20 cellular contexts compared by ENCODE assay signal in genomic region chr17:76914937-76915336, GRCh38. TPM values are rescaled to one million over a fixed set of nuclear protein-coding genes. Genes with fewer than 3 reads are reported as not detected.
"Had no signal": no experiment of that assay in that cellular context is flagged by ENCODE, and none has a peak within 500 bp of the region (broad histone marks: within the 10 kb centered on the region; RNA-seq: fewer than 3 reads in every experiment).

No MANE protein-coding gene starts in this region.

- H3K4me1 ChIP-seq: esophagus muscularis mucosa, suprapubic skin, thyroid gland, uterus had no signal

- ATAC-seq: effector memory CD8-positive, alpha-beta T cell; gastrocnemius medialis; heart right ventricle; left ventricle myocardium superior; naive thymus-derived CD4-positive, alpha-beta T cell; right cardiac atrium; stimulated activated effector memory CD8-positive, alpha-beta T cell treated with anti-CD3 and anti-CD28 coated beads, Interleukin-12 subunit alpha, Interleukin-12 subunit beta, amount 100 ng/mL, for 72 hours; stimulated activated naive CD8-positive, alpha-beta T cell treated with anti-CD3 and anti-CD28 coated beads, Interleukin-15, Interleukin-2, amounts not matched to agents 100 U/mL and 50 U/mL, for 24 hours had no signal

- H3K36me3 ChIP-seq: esophagus muscularis mucosa, gastrocnemius medialis, heart right ventricle, suprapubic skin, thyroid gland, uterus had no signal

- H3K9me3 ChIP-seq: esophagus muscularis mucosa, gastrocnemius medialis, heart right ventricle, suprapubic skin, thyroid gland, uterus had no signal

- DNase-seq: effector memory CD8-positive, alpha-beta T cell; gastrocnemius medialis; heart right ventricle; islet precursor cell; left ventricle myocardium superior; mesendoderm; naive thymus-derived CD4-positive, alpha-beta T cell; nephron progenitor cell; stimulated activated CD4-positive, alpha-beta T cell treated with anti-CD3 and anti-CD28 coated beads, Interleukin-4, amount 100 ng/mL, for 1 hour; stimulated activated CD8-positive, alpha-beta memory T cell treated with anti-CD3 and anti-CD28 coated beads, Interleukin-4, amount 100 ng/mL, for 48 hours; stimulated activated naive CD8-positive, alpha-beta T cell treated with anti-CD3 and anti-CD28 coated beads, Interleukin-15, Interleukin-2, amounts not matched to agents 100 U/mL and 50 U/mL, for 24 hours; thyroid gland; uterus had no signal

- H3K4me3 ChIP-seq: esophagus muscularis mucosa, gastrocnemius medialis, heart right ventricle, suprapubic skin, thyroid gland, uterus had no signal

- H3K9me3 Mint-ChIP-seq: dendritic cell treated with granulocyte-macrophage colony-stimulating factor and Interleukin-4, amounts not matched to agents 40 ng/mL and 50 ng/mL, for 4 days; effector memory CD8-positive, alpha-beta T cell; nephron progenitor cell; stimulated activated effector memory CD8-positive, alpha-beta T cell treated with anti-CD3 and anti-CD28 coated beads, Interleukin-12 subunit alpha, Interleukin-12 subunit beta, amount 100 ng/mL, for 72 hours; type B pancreatic cell had no signal

- H3K36me3 Mint-ChIP-seq: naive thymus-derived CD4-positive, alpha-beta T cell; stimulated activated effector memory CD8-positive, alpha-beta T cell treated with anti-CD3 and anti-CD28 coated beads, Interleukin-12 subunit alpha, Interleukin-12 subunit beta, amount 100 ng/mL, for 72 hours had no signal

- H3K27ac Mint-ChIP-seq: dendritic cell treated with granulocyte-macrophage colony-stimulating factor and Interleukin-4, amounts not matched to agents 40 ng/mL and 50 ng/mL, for 4 days; effector memory CD8-positive, alpha-beta T cell; naive thymus-derived CD4-positive, alpha-beta T cell; nephron progenitor cell; stimulated activated effector memory CD8-positive, alpha-beta T cell treated with anti-CD3 and anti-CD28 coated beads, Interleukin-12 subunit alpha, Interleukin-12 subunit beta, amount 100 ng/mL, for 72 hours; type B pancreatic cell had no signal

- H3K27ac ChIP-seq: epithelial cell of prostate, esophagus muscularis mucosa, gastrocnemius medialis, heart right ventricle, suprapubic skin, thyroid gland, uterus had no signal

- H3K27me3 ChIP-seq: thyroid gland, uterus had no signal

RNA-seq across cellular contexts. Expression of gene MGAT5B, which starts 46.7 kb away (rescaled TPM):
- total RNA-seq: gastrocnemius medialis, left ventricle myocardium superior had no signal
